1 cellular context compared by ENCODE assay signal in genomic region chrX:103626855-103627254, GRCh38.
TF ChIP-seq lines count a peak whose summit lies in the region.

No MANE protein-coding gene starts in this region.

TF ChIP-seq in SK-N-SH treated with all-trans-retinoic acid at 6 μM for 48 hours, 23 proteins besides CTCF, POLR2A, EP300 and RAD21 (continued from another document):
- TF ChIP-seq PATZ1 (CRISPR knock-in tag; IDR thresholded peaks at IDR 0.05; ENCODE audit: borderline replicate concordance) (no peak), ESRRG (CRISPR knock-in tag; IDR thresholded peaks at IDR 0.05) (no peak), RARB (CRISPR knock-in tag; IDR thresholded peaks at IDR 0.05) (no peak), ZNF565 (CRISPR knock-in tag; conservative IDR thresholded peaks at IDR 0.05; ENCODE audit: low read depth) (no peak), ZFP3 (CRISPR knock-in tag; IDR thresholded peaks at IDR 0.05) (no peak)
